In the genomic region with DNA sequence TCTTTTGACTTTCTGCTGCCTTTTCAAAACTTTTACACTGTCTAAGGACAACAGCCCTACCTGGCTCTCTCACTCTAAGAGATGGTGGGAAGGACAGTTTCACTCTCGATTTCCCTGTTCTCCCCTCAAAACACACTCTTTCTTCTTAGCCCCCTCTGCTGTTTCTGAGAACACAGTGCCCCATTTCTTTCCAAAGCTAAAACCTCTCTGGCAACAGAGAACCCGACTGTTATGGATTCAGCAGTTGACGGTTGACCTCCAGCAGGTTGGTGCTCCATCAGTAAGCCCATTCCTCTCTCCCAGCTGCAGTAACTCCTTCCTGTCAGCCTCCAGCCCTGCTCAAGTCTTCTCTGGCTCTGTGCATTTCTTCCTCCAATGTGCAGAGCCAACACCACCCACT, we compare ENCODE assay signal across 12 cellular contexts.
DNase-seq lines count a peak whose midpoint lies in the region; ATAC-seq and TF ChIP-seq lines count a peak whose summit lies in the region.
"Had no signal": no experiment of that assay in that cellular context is flagged by ENCODE, and none has a peak within 500 bp of the region (broad histone marks: within the 10 kb centered on the region; RNA-seq: fewer than 3 reads in every experiment).

No MANE protein-coding gene starts in this region.

- no peak for ATAC-seq in GM21619 (IDR thresholded peaks at IDR 0.05; ENCODE audit: unreplicated experiment)

- TF ChIP-seq POLR2A in breast epithelium (IDR thresholded peaks at IDR 0.05), result no peak
- no peak for TF ChIP-seq POLR2A in uterus (IDR thresholded peaks at IDR 0.05)

- H3K27me3 Mint-ChIP-seq in MCF 10A (ENCODE audit: insufficient read depth, unreplicated experiment), result no peaks in the 10 kb centered on the region

- TF ChIP-seq CTCF in MCF 10A (IDR thresholded peaks at IDR 0.05; ENCODE audit: unreplicated experiment) (peak; percentile 38), breast epithelium (IDR thresholded peaks at IDR 0.05) (peak in 1 of 3 donors; percentile 36), ascending aorta (IDR thresholded peaks at IDR 0.05) (peak; percentile 48 to 57 (median 49)), uterus (IDR thresholded peaks at IDR 0.05) (peak in 3 of 4 experiments; percentile 9 to 56 (median 27))

- H3K4me1 ChIP-seq in breast epithelium (peaks cover 0 to 3% of the 10 kb centered on the region in 2 donors), ascending aorta (peaks cover 0 to 14% of the 10 kb centered on the region in 2 donors), iPS DF 6.9 (ENCODE audit: control insufficient read depth, insufficient read depth, low read length) (peaks cover 3% of the 10 kb centered on the region; the same call in 1 of the 2 replicates), uterus (no peaks in the 10 kb centered on the region)
- H3K4me1 ChIP-seq: HAP-1 had no signal

- CTCF ChIA-PET in MCF 10A (lab: Yijun Ruan, JAX), result interaction anchor here (0.6 to 14.2 kb wide), 8 partner anchors 96 to 388 kb away, joined by 3 to 391 read pairs (median 6); no protein-coding TSS in a partner anchor

- peak; percentile 56 for DNase-seq in MCF 10A (ENCODE audit: unreplicated experiment)
- no peak for DNase-seq in breast epithelium (ENCODE audit: low spot score in 2 of 2)
- DNase-seq in ascending aorta (ENCODE audit: low spot score in 2 of 2), result no peak
- peak; percentile 9 for DNase-seq in iPS DF 6.9 (ENCODE audit: low read depth, low spot score)
- DNase-seq in uterus, result no peak
- no peak for DNase-seq in activated effector memory CD4-positive, alpha-beta T cell treated with anti-CD3 and anti-CD28 coated beads, Interleukin-2, amount 50 U/mL, for 16 hours
- DNase-seq in NCI-H1436 treated with DMSO at 0.1 percent for 48 hours (lab: John Stamatoyannopoulos, UW), result no peak
- DNase-seq: activated naive CD4-positive, alpha-beta T cell treated with anti-CD3 and anti-CD28 coated beads, Interleukin-2, amount 50 U/mL, for 16 hours; NCI-H748 treated with DMSO at 0.1 percent for 48 hours; nucleus accumbens had no signal

- no peak overlapping the region for H3K4me3 ChIP-seq in breast epithelium
- H3K4me3 ChIP-seq in ascending aorta, result no peak overlapping the region
- no peak overlapping the region for H3K4me3 ChIP-seq in iPS DF 6.9 (ENCODE audit: low read length)
- no peak overlapping the region for H3K4me3 ChIP-seq in uterus
- H3K4me3 ChIP-seq: HAP-1 had no signal

- H3K27ac ChIP-seq in breast epithelium (no peak overlapping the region), ascending aorta (no peak overlapping the region), iPS DF 6.9 (ENCODE audit: low read length) (no peak overlapping the region), uterus (no peak overlapping the region)

- H3K27me3 ChIP-seq in breast epithelium, result no peaks in the 10 kb centered on the region
- H3K27me3 ChIP-seq in ascending aorta, result no peaks in the 10 kb centered on the region
- H3K27me3 ChIP-seq in iPS DF 6.9 (ENCODE audit: control insufficient read depth, insufficient read depth, low read length), result no peaks in the 10 kb centered on the region
- H3K27me3 ChIP-seq in uterus, result no peaks in the 10 kb centered on the region

- intact Hi-C loops in MCF 10A (cut with micrococcal nuclease) (loop anchor here (1.0 kb wide), 1 partner anchor 93 kb away; a partner anchor contains a TSS), breast epithelium (cut with DNase I; ENCODE audit: low total_unique reads) (loop anchor here (5.0 to 10.0 kb wide), 2 partner anchors 75 to 298 kb away; no protein-coding TSS in a partner anchor), ascending aorta (cut with DNase I) (loop anchor here (5.0 to 10.0 kb wide), 2 partner anchors 87 to 425 kb away; a partner anchor contains a TSS), uterus (cut with DNase I; ENCODE audit: low total_unique reads) (loop anchor here (10.0 kb wide), 1 partner anchor 95 kb away; a partner anchor contains a TSS)

- POLR2A ChIA-PET in MCF 10A (lab: Yijun Ruan, JAX), result interaction anchor here (0.9 kb wide), 1 partner anchor 266 kb away, joined by 3 read pairs; no protein-coding TSS in a partner anchor

- H3K36me3 ChIP-seq in breast epithelium, result no peaks in the 10 kb centered on the region
- no peaks in the 10 kb centered on the region for H3K36me3 ChIP-seq in ascending aorta
- H3K36me3 ChIP-seq in iPS DF 6.9 (ENCODE audit: control insufficient read depth, insufficient read depth, low read length), result no peaks in the 10 kb centered on the region
- no peaks in the 10 kb centered on the region for H3K36me3 ChIP-seq in uterus
- H3K36me3 ChIP-seq: HAP-1 had no signal

- H3K4me1 Mint-ChIP-seq in MCF 10A (ENCODE audit: insufficient read depth, unreplicated experiment), result peaks cover 30% of the 10 kb centered on the region

- WGBS in iPS DF 6.9 (ENCODE audit: insufficient coverage, insufficient read length), result no CpG with 5 or more reads among the region's 3 CpGs

- H3K27ac Mint-ChIP-seq in MCF 10A (ENCODE audit: low read depth, unreplicated experiment), result no peak overlapping the region

- no peak overlapping the region for H3K4me3 Mint-ChIP-seq in MCF 10A (ENCODE audit: unreplicated experiment)

- H3K36me3 Mint-ChIP-seq in MCF 10A (ENCODE audit: insufficient read depth, unreplicated experiment), result no peaks in the 10 kb centered on the region

- no TSS peak for BruUV-seq in MCF 10A (replicated peaks; lab: Mats Ljungman, UMichigan)

- H3K9me3 ChIP-seq in breast epithelium (no peaks in the 10 kb centered on the region), ascending aorta (no peaks in the 10 kb centered on the region), iPS DF 6.9 (ENCODE audit: control insufficient read depth, insufficient read depth, low read length) (no peaks in the 10 kb centered on the region), uterus (no peaks in the 10 kb centered on the region)
- H3K9me3 ChIP-seq: HAP-1 had no signal

- H3K9me3 Mint-ChIP-seq in MCF 10A (ENCODE audit: unreplicated experiment), result no peaks in the 10 kb centered on the region

Comparison
In these comparisons a context has a peak if more than half of its experiments do, and no peak if none do; other contexts are left out.
1. DNase-seq: peak in MCF 10A (single experiment) and iPS DF 6.9 (single experiment); none in breast epithelium (0 of 2), ascending aorta (0 of 2), uterus (0 of 2), activated effector memory CD4-positive, alpha-beta T cell treated with anti-CD3 and anti-CD28 coated beads, Interleukin-2, amount 50 U/mL, for 16 hours (single experiment) and NCI-H1436 treated with DMSO at 0.1 percent for 48 hours (single experiment).